Comparison of ENCODE assay signal across 7 cellular contexts in the genomic region with DNA sequence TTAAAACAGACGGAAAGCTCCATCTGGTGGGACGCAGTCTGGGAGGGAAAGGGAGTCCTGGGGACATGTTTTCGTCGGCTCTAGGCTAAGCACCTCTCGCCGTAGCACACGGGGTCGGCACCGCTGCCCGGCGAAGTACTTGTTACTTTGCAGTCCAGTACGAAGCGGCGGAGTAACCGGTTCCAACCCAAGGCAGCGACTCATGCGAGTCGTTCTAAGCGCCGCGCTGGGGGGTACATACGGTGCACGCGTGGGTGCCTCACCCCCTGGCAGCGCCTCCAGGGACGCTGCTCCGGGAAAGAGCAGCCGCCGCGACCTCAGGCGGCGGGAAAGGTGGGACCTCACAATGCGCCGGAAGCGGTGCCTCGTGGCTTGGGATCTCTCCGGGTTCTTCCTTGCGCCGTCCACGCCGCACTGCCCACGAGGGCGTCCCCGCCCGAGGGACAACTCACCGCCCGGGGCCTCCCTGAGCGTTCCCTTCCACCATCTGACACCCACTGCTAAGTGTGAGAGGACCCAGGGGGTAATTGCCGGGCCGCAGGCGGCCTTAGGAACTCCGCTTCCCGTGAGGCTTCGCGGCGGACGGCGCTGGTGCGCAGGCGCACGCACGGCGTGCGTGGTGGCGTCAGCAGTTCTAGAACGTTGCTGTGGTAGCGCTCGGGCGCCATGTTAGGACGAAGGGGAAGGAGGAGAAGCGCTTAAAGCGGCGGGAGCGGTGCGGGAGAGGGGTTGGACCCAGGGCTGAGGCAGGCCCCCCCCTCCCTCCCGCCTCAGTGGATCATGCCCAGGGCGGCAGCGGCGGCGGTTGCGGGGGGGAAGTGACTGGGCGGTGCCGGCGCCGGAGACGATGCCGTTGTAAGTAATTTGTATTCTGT. TPM values are rescaled to one million over a fixed set of nuclear protein-coding genes. Genes with fewer than 3 reads are reported as not detected.
DNase-seq lines count a peak whose midpoint lies in the region; ATAC-seq, FAIRE-seq and TF ChIP-seq lines count a peak whose summit lies in the region.

Gene PAPOLA (plus strand): TSS at position 637 of the 875 bp plus-strand sequence. CDS start 211 bp downstream, at position 848.

- H3K9me3 Mint-ChIP-seq in T-helper 2 cell treated with Interferon-gamma antibody and Interleukin-4, amounts not matched to agents 5 μg/mL and 100 μg/mL, for 36 hours, result no peaks in the 10 kb centered on the region
- no peaks in the 10 kb centered on the region for H3K9me3 Mint-ChIP-seq in astrocyte (ENCODE audit: unreplicated experiment)

- peaks cover 8% of the 10 kb centered on the region for H3K27me3 Mint-ChIP-seq in T-helper 2 cell treated with Interferon-gamma antibody and Interleukin-4, amounts not matched to agents 5 μg/mL and 100 μg/mL, for 36 hours (ENCODE audit: low read depth)
- no peaks in the 10 kb centered on the region for H3K27me3 Mint-ChIP-seq in astrocyte (ENCODE audit: low read depth, unreplicated experiment)

- H3K79me2 ChIP-seq in astrocyte (ENCODE audit: insufficient read depth, low read length), result peaks cover 53% of the 10 kb centered on the region

- ATAC-seq in GM18502 (IDR thresholded peaks at IDR 0.05; ENCODE audit: poor library complexity, unreplicated experiment) (peak; percentile 86), HG02970 (IDR thresholded peaks at IDR 0.05; ENCODE audit: low FRiP score, unreplicated experiment) (peak; percentile 87)

- H3K27me3 ChIP-seq in astrocyte (ENCODE audit: insufficient read depth, low read length), result no peaks in the 10 kb centered on the region

- H2AFZ ChIP-seq in astrocyte (ENCODE audit: low read depth, low read length), result peak within 1 kb of the TSS; percentile 84

- peak within 1 kb of the TSS; percentile 93 for H3K27ac Mint-ChIP-seq in T-helper 2 cell treated with Interferon-gamma antibody and Interleukin-4, amounts not matched to agents 5 μg/mL and 100 μg/mL, for 36 hours
- peak within 1 kb of the TSS; percentile 99 for H3K27ac Mint-ChIP-seq in astrocyte (ENCODE audit: unreplicated experiment)

- DNase-seq in NCI-H1930 (lab: John Stamatoyannopoulos, UW) (peak; percentile 91 to 92), astrocyte (ENCODE audit: low read depth) (peak; percentile 87), hepatic stellate cell (ENCODE audit: low spot score) (peak; percentile 95), renal cortical epithelial cell (ENCODE audit: low read depth) (peak; percentile 92)
- peak; percentile 96 for DNase-seq in T-helper 2 cell treated with Interferon-gamma antibody and Interleukin-4, amounts not matched to agents 5 μg/mL and 100 μg/mL, for 36 hours (ENCODE audit: low spot score)

- peaks cover 28% of the 10 kb centered on the region for H3K36me3 Mint-ChIP-seq in T-helper 2 cell treated with Interferon-gamma antibody and Interleukin-4, amounts not matched to agents 5 μg/mL and 100 μg/mL, for 36 hours (ENCODE audit: low read depth)
- no peaks in the 10 kb centered on the region for H3K36me3 Mint-ChIP-seq in astrocyte (ENCODE audit: low read depth, unreplicated experiment)

- FAIRE-seq in astrocyte (lab: Jason Lieb, UNC), result no peak

- H3K9ac ChIP-seq in astrocyte (ENCODE audit: low read length), result peak within 1 kb of the TSS; percentile 94

- H4K20me1 ChIP-seq in astrocyte (ENCODE audit: insufficient read depth, low read length), result peaks cover 43% of the 10 kb centered on the region

- H3K4me3 Mint-ChIP-seq in T-helper 2 cell treated with Interferon-gamma antibody and Interleukin-4, amounts not matched to agents 5 μg/mL and 100 μg/mL, for 36 hours, result peak within 1 kb of the TSS; percentile 93
- H3K4me3 Mint-ChIP-seq in astrocyte (ENCODE audit: unreplicated experiment), result peak within 1 kb of the TSS; percentile 100

- peak within 1 kb of the TSS; percentile 84 for H3K4me2 ChIP-seq in astrocyte (ENCODE audit: low read length)

- peaks cover 9% of the 10 kb centered on the region for H3K4me1 ChIP-seq in astrocyte (ENCODE audit: insufficient read depth, low read length)

- H3K9me3 ChIP-seq in astrocyte (ENCODE audit: insufficient read depth, low read depth, low read length), result no peaks in the 10 kb centered on the region

- no peaks in the 10 kb centered on the region for H3K36me3 ChIP-seq in astrocyte (ENCODE audit: insufficient read depth, low read length)

- peak within 1 kb of the TSS; percentile 95 for H3K27ac ChIP-seq in astrocyte (ENCODE audit: low read depth, low read length)

- peak within 1 kb of the TSS; percentile 93 for H3K4me3 ChIP-seq in astrocyte (ENCODE audit: insufficient read depth, low read depth, low read length)

- TF ChIP-seq CTCF in astrocyte (IDR thresholded peaks at IDR 0.05; ENCODE audit: insufficient read depth, low read depth, low read length), result no peak

- H3K4me1 Mint-ChIP-seq in T-helper 2 cell treated with Interferon-gamma antibody and Interleukin-4, amounts not matched to agents 5 μg/mL and 100 μg/mL, for 36 hours (ENCODE audit: low read depth), result peaks cover 34% of the 10 kb centered on the region
- H3K4me1 Mint-ChIP-seq in astrocyte (ENCODE audit: low read depth, unreplicated experiment), result peaks cover 13% of the 10 kb centered on the region

RNA-seq across cellular contexts. Expression of gene PAPOLA, which starts in this region (rescaled TPM):
- 164 and 188 TPM in 2 replicates for total RNA-seq in astrocyte
- total RNA-seq in renal cortical epithelial cell, result 55.6 and 184 TPM in 2 replicates

Comparison
In these comparisons a context has a peak if more than half of its experiments do, and no peak if none do; other contexts are left out.
1. Peak in every context shown above with its lines: DNase-seq, ATAC-seq, H3K4me3 ChIP-seq and H3K27ac ChIP-seq.